1 cellular context compared by ENCODE assay signal in the genomic region with DNA sequence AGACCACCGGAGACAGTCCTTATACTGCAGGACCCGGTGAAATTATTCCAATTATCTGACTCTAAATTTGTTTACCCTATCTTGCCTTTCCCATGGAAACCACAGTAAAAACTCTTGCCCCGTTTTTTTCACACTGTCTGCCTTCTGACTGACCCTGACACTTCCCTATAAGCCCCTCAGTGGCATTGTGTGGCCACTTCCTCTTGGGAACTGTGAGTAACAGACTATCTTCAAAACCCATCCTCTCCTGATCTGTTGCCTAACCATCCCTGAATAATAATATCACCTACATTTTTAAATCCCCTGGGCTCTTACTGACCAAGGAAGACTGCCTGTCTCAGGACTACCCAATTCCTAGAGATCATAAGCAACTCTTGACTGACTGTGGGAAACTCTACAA.
TF ChIP-seq lines count a peak whose summit lies in the region.

No MANE protein-coding gene starts in this region.

TF ChIP-seq in GM23338, 12 proteins besides CTCF, POLR2A, EP300 and RAD21 (continued from another document):
- TF ChIP-seq, protein P1, sequence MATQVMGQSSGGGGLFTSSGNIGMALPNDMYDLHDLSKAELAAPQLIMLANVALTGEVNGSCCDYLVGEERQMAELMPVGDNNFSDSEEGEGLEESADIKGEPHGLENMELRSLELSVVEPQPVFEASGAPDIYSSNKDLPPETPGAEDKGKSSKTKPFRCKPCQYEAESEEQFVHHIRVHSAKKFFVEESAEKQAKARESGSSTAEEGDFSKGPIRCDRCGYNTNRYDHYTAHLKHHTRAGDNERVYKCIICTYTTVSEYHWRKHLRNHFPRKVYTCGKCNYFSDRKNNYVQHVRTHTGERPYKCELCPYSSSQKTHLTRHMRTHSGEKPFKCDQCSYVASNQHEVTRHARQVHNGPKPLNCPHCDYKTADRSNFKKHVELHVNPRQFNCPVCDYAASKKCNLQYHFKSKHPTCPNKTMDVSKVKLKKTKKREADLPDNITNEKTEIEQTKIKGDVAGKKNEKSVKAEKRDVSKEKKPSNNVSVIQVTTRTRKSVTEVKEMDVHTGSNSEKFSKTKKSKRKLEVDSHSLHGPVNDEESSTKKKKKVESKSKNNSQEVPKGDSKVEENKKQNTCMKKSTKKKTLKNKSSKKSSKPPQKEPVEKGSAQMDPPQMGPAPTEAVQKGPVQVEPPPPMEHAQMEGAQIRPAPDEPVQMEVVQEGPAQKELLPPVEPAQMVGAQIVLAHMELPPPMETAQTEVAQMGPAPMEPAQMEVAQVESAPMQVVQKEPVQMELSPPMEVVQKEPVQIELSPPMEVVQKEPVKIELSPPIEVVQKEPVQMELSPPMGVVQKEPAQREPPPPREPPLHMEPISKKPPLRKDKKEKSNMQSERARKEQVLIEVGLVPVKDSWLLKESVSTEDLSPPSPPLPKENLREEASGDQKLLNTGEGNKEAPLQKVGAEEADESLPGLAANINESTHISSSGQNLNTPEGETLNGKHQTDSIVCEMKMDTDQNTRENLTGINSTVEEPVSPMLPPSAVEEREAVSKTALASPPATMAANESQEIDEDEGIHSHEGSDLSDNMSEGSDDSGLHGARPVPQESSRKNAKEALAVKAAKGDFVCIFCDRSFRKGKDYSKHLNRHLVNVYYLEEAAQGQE (IDR thresholded peaks at IDR 0.05; ENCODE audit: unreplicated experiment), result no peak
- TF ChIP-seq JUNB (IDR thresholded peaks at IDR 0.05; ENCODE audit: unreplicated experiment) (no peak), EZH2phosphoT487 (IDR thresholded peaks at IDR 0.05; ENCODE audit: unreplicated experiment) (no peak), EZH2 (IDR thresholded peaks at IDR 0.05; ENCODE audit: low read depth, unreplicated experiment) (no peak)
